Comparison of ENCODE assay signal across 1 cellular context in genomic region chr1:221567859-221568507, GRCh38.
TF ChIP-seq lines count a peak whose summit lies in the region.

No MANE protein-coding gene starts in this region.

TF ChIP-seq in HepG2, 621 proteins besides CTCF, POLR2A, EP300 and RAD21:
- no peak for TF ChIP-seq DMTF1 (CRISPR knock-in tag; IDR thresholded peaks at IDR 0.05)
- no peak for TF ChIP-seq ZNF687 (CRISPR knock-in tag; IDR thresholded peaks at IDR 0.05)
- TF ChIP-seq ESRRA (CRISPR knock-in tag; IDR thresholded peaks at IDR 0.05; ENCODE audit: low read depth), result no peak
- TF ChIP-seq, protein P1, sequence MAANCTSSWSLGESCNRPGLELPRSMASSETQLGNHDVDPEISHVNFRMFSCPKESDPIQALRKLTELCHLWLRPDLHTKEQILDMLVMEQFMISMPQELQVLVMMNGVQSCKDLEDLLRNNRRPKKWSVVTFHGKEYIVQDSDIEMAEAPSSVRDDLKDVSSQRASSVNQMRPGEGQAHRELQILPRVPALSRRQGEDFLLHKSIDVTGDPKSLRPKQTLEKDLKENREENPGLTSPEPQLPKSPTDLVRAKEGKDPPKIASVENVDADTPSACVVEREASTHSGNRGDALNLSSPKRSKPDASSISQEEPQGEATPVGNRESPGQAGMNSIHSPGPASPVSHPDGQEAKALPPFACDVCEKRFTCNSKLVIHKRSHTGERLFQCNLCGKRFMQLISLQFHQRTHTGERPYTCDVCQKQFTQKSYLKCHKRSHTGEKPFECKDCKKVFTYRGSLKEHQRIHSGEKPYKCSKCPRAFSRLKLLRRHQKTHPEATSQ (CRISPR knock-in tag; IDR thresholded peaks at IDR 0.05; ENCODE audit: borderline replicate concordance), result no peak
- TF ChIP-seq ZNF589 (CRISPR knock-in tag; conservative IDR thresholded peaks at IDR 0.05), result no peak
- no peak for TF ChIP-seq ZNF773 (CRISPR knock-in tag; IDR thresholded peaks at IDR 0.05; ENCODE audit: borderline replicate concordance)
- TF ChIP-seq BRD4 (CRISPR knock-in tag; IDR thresholded peaks at IDR 0.05), result no peak
- TF ChIP-seq SSRP1 (CRISPR knock-in tag; IDR thresholded peaks at IDR 0.05), result no peak
- TF ChIP-seq SAFB2 (CRISPR knock-in tag; IDR thresholded peaks at IDR 0.05; ENCODE audit: borderline replicate concordance, low read depth), result no peak
- TF ChIP-seq, protein P2, sequence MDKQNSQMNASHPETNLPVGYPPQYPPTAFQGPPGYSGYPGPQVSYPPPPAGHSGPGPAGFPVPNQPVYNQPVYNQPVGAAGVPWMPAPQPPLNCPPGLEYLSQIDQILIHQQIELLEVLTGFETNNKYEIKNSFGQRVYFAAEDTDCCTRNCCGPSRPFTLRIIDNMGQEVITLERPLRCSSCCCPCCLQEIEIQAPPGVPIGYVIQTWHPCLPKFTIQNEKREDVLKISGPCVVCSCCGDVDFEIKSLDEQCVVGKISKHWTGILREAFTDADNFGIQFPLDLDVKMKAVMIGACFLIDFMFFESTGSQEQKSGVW (CRISPR knock-in tag; IDR thresholded peaks at IDR 0.05; ENCODE audit: borderline replicate concordance), result no peak
- no peak for TF ChIP-seq RBFOX2 (IDR thresholded peaks at IDR 0.05; ENCODE audit: low read depth, low read length)
